1 cellular context compared by ENCODE assay signal in genomic region chr15:48674876-48675275, GRCh38.
TF ChIP-seq lines count a peak whose summit lies in the region.

No MANE protein-coding gene starts in this region.

TF ChIP-seq in GM23338, 12 proteins besides CTCF, POLR2A, EP300 and RAD21 (continued from another document):
- TF ChIP-seq ZNF462 (CRISPR knock-in tag; IDR thresholded peaks at IDR 0.05) (no peak), JUNB (IDR thresholded peaks at IDR 0.05; ENCODE audit: unreplicated experiment) (no peak)
